18 cellular contexts compared by ENCODE assay signal in genomic region chr10:70918851-70919530, GRCh38. TPM values are rescaled to one million over a fixed set of nuclear protein-coding genes. Genes with fewer than 3 reads are reported as not detected.
DNase-seq lines count a peak whose midpoint lies in the region; ATAC-seq and TF ChIP-seq lines count a peak whose summit lies in the region.
"Had no signal": no experiment of that assay in that cellular context is flagged by ENCODE, and none has a peak within 500 bp of the region (broad histone marks: within the 10 kb centered on the region; RNA-seq: fewer than 3 reads in every experiment).

No MANE protein-coding gene starts in this region.

- intact Hi-C loops in psoas muscle (cut with DNase I), result no loop called here

- no peaks in the 10 kb centered on the region for H3K36me3 ChIP-seq in psoas muscle (ENCODE audit: insufficient read depth in 1 of 2, low read depth in 1 of 2)

- H3K4me1 ChIP-seq in psoas muscle, result no peaks in the 10 kb centered on the region
- H3K4me1 ChIP-seq: parathyroid adenoma had no signal

- no peak overlapping the region for H3K4me3 Mint-ChIP-seq in chondrocyte (ENCODE audit: unreplicated experiment)
- no peak overlapping the region for H3K4me3 Mint-ChIP-seq in effector memory CD8-positive, alpha-beta T cell
- H3K4me3 Mint-ChIP-seq: CD4-positive, alpha-beta T cell; T-helper 1 cell treated with Interleukin-12 subunit alpha and Interleukin-12 subunit beta and Interleukin-4 antibody, amounts not matched to agents 30 μg/mL and 1 μg/mL, for 36 hours had no signal

- H3K27me3 Mint-ChIP-seq in chondrocyte (ENCODE audit: low read depth), result peaks cover 47% of the 10 kb centered on the region
- peaks cover 37 to 81% of the 10 kb centered on the region in 2 donors for H3K27me3 Mint-ChIP-seq in effector memory CD8-positive, alpha-beta T cell

- no peak overlapping the region for H3K27ac Mint-ChIP-seq in chondrocyte (ENCODE audit: unreplicated experiment)
- H3K27ac Mint-ChIP-seq in effector memory CD8-positive, alpha-beta T cell, result no peak overlapping the region
- H3K27ac Mint-ChIP-seq: CD4-positive, alpha-beta T cell; T-helper 1 cell treated with Interleukin-12 subunit alpha and Interleukin-12 subunit beta and Interleukin-4 antibody, amounts not matched to agents 30 μg/mL and 1 μg/mL, for 36 hours had no signal

- peak; percentile 16 for DNase-seq in NCI-H1092 treated with DMSO at 0.1 percent for 48 hours (lab: John Stamatoyannopoulos, UW)
- DNase-seq in NCI-H1092 (lab: John Stamatoyannopoulos, UW), result no peak
- peak; percentile 23 for DNase-seq in NCI-H2227 (lab: John Stamatoyannopoulos, UW; ENCODE audit: unreplicated experiment)
- DNase-seq in chondrocyte (ENCODE audit: low spot score), result peak; percentile 59
- DNase-seq in psoas muscle, result peak; percentile 4 to 41
- no peak for DNase-seq in effector memory CD8-positive, alpha-beta T cell
- DNase-seq: activated CD4-positive, CD25-positive, alpha-beta regulatory T cell; activated naive CD4-positive, alpha-beta T cell; CD4-positive, alpha-beta T cell; GDM1; NCI-H446; stimulated activated CD4-positive, alpha-beta T cell treated with anti-CD3 and anti-CD28 coated beads, Interleukin-15, amount 100 ng/mL, for 24 hours; substantia nigra had no signal

- 45 to 55% (median 55%) methylated on average over 19 to 21 of the region's 22 CpGs for WGBS in psoas muscle, 3 donors

- H3K27me3 ChIP-seq in psoas muscle (ENCODE audit: insufficient read depth in 3 of 3, low read length in 2 of 3), result peaks cover 0 to 11% (median 0%) of the 10 kb centered on the region in 3 donors

- no peaks in the 10 kb centered on the region for H3K36me3 Mint-ChIP-seq in chondrocyte (ENCODE audit: low read depth)
- H3K36me3 Mint-ChIP-seq in effector memory CD8-positive, alpha-beta T cell (ENCODE audit: insufficient read depth), result no peaks in the 10 kb centered on the region

- H3K4me3 ChIP-seq in psoas muscle, result no peak overlapping the region

- no peaks in the 10 kb centered on the region for H3K4me1 Mint-ChIP-seq in chondrocyte (ENCODE audit: low read depth)
- H3K4me1 Mint-ChIP-seq in effector memory CD8-positive, alpha-beta T cell (ENCODE audit: low read depth in 2 of 2), result no peaks in the 10 kb centered on the region

- no peaks in the 10 kb centered on the region for H3K9me3 Mint-ChIP-seq in chondrocyte (ENCODE audit: low read depth)
- H3K9me3 Mint-ChIP-seq in effector memory CD8-positive, alpha-beta T cell, result no peaks in the 10 kb centered on the region
- H3K9me3 Mint-ChIP-seq: CD4-positive, alpha-beta T cell; T-helper 1 cell treated with Interleukin-12 subunit alpha and Interleukin-12 subunit beta and Interleukin-4 antibody, amounts not matched to agents 30 μg/mL and 1 μg/mL, for 36 hours had no signal

- TF ChIP-seq CTCF in chondrocyte (IDR thresholded peaks at IDR 0.05), result no peak
- no peak for TF ChIP-seq CTCF in psoas muscle (IDR thresholded peaks at IDR 0.05)

- no peak overlapping the region for H3K27ac ChIP-seq in psoas muscle
- H3K27ac ChIP-seq: 22Rv1, parathyroid adenoma had no signal

- H3K9me3 ChIP-seq in psoas muscle, result no peaks in the 10 kb centered on the region

- ATAC-seq in psoas muscle (no peak), HG03025 (IDR thresholded peaks at IDR 0.05; ENCODE audit: low FRiP score, unreplicated experiment) (no peak), HG02870 (IDR thresholded peaks at IDR 0.05; ENCODE audit: unreplicated experiment) (no peak)
- ATAC-seq in effector memory CD8-positive, alpha-beta T cell (replicated peaks), result no peak

RNA-seq across cellular contexts. Expression of gene PCBD1, which starts 30.6 kb away (rescaled TPM):
- 38.4 to 55.0 TPM (median 49.3 TPM) in 3 replicates for total RNA-seq in chondrocyte
- total RNA-seq in psoas muscle, result 100 to 1,000 TPM in 2 of 4 donors, 10 to 100 TPM in 2; 58.9 to 133 (median 95.2) TPM
- polyA plus RNA-seq in psoas muscle, result 10 to 100 TPM; 53.9 to 92.5 (median 78.3) TPM

Comparison
In these comparisons a context has a peak if more than half of its experiments do, and no peak if none do; other contexts are left out.
1. DNase-seq: peak in NCI-H1092 treated with DMSO at 0.1 percent for 48 hours (single experiment), NCI-H2227 (single experiment), chondrocyte (single experiment) and psoas muscle (2 of 2); none in NCI-H1092 (single experiment) and effector memory CD8-positive, alpha-beta T cell (0 of 3).